In genomic region chr17:3828151-3828851, GRCh38 we compare ENCODE assay signal across 12 cellular contexts. TPM values are rescaled to one million over a fixed set of nuclear protein-coding genes. Genes with fewer than 3 reads are reported as not detected.
DNase-seq lines count a peak whose midpoint lies in the region; ATAC-seq and TF ChIP-seq lines count a peak whose summit lies in the region.
"Had no signal": no experiment of that assay in that cellular context is flagged by ENCODE, and none has a peak within 500 bp of the region (broad histone marks: within the 10 kb centered on the region; RNA-seq: fewer than 3 reads in every experiment).

No MANE protein-coding gene starts in this region.

- 59% methylated on average over 6 of the region's 7 CpGs for WGBS in mesenchymal stem cell
- WGBS in thyroid gland, 2 donors = 24 to 35% methylated on average over 7 of the region's 7 CpGs

- peaks cover 25% of the 10 kb centered on the region for H3K79me1 ChIP-seq in mesenchymal stem cell (replicated peaks; ENCODE audit: low read length, poor library complexity, severe bottlenecking)

- no peak overlapping the region for H2AK5ac ChIP-seq in mesenchymal stem cell (ENCODE audit: low read length, severe bottlenecking)

- H3K4me3 ChIP-seq in dorsolateral prefrontal cortex (no peak overlapping the region), mesenchymal stem cell (ENCODE audit: insufficient read depth in 1 of 2, low read depth in 1 of 2, low read length in 2 of 2) (no peak overlapping the region), thyroid gland (replicated peaks in 1 of 3) (no peak overlapping the region)
- H3K4me3 ChIP-seq: neural progenitor cell had no signal

- H4K8ac ChIP-seq in mesenchymal stem cell (ENCODE audit: low read length) = no peak overlapping the region

- peak overlapping the region; percentile 8 for H3K4me2 ChIP-seq in mesenchymal stem cell (ENCODE audit: low read length, poor library complexity, severe bottlenecking)
- H3K4me2 ChIP-seq: neural progenitor cell had no signal

- no peak overlapping the region for H4K91ac ChIP-seq in mesenchymal stem cell (ENCODE audit: low read length)

- no peak overlapping the region for H3K4me3 Mint-ChIP-seq in activated naive CD4-positive, alpha-beta T cell treated with anti-CD3 and anti-CD28 coated beads, Interleukin-2, amount 10 ng/mL, durations not matched to agents 7 days and 5 days
- H3K4me3 Mint-ChIP-seq in activated naive CD4-positive, alpha-beta T cell treated with anti-CD3 and anti-CD28 coated beads for 36 hours = no peak overlapping the region
- H3K4me3 Mint-ChIP-seq: activated naive CD8-positive, alpha-beta T cell; neural progenitor cell had no signal

- H3K18ac ChIP-seq in mesenchymal stem cell (ENCODE audit: low read depth in 1 of 2, low read length in 2 of 2) = peak overlapping the region in 1 of 2 experiments; percentile 43

- H2BK120ac ChIP-seq in mesenchymal stem cell (ENCODE audit: low read depth, low read length) = no peak overlapping the region

- H2BK5ac ChIP-seq in mesenchymal stem cell (ENCODE audit: low read depth, low read length, poor library complexity, severe bottlenecking) = no peak overlapping the region

- H3K27me3 Mint-ChIP-seq in activated naive CD4-positive, alpha-beta T cell treated with anti-CD3 and anti-CD28 coated beads, Interleukin-2, amount 10 ng/mL, durations not matched to agents 7 days and 5 days = no peaks in the 10 kb centered on the region
- no peaks in the 10 kb centered on the region for H3K27me3 Mint-ChIP-seq in activated naive CD4-positive, alpha-beta T cell treated with anti-CD3 and anti-CD28 coated beads for 36 hours (ENCODE audit: low read depth)
- H3K27me3 Mint-ChIP-seq: activated naive CD8-positive, alpha-beta T cell had no signal

- ATAC-seq in HG03095 (IDR thresholded peaks at IDR 0.05; ENCODE audit: unreplicated experiment) = no peak
- ATAC-seq in GM21381 (IDR thresholded peaks at IDR 0.05; ENCODE audit: unreplicated experiment) = no peak
- no peak for ATAC-seq in HG02610 (IDR thresholded peaks at IDR 0.05; ENCODE audit: unreplicated experiment)

- no peak overlapping the region for H3K14ac ChIP-seq in mesenchymal stem cell (ENCODE audit: low read length in 2 of 2)

- no peak overlapping the region for H2BK15ac ChIP-seq in mesenchymal stem cell (ENCODE audit: low read depth, poor library complexity, severe bottlenecking)

- CTCF ChIA-PET in activated naive CD4-positive, alpha-beta T cell treated with anti-CD3 and anti-CD28 coated beads, Interleukin-2, amount 10 ng/mL, durations not matched to agents 7 days and 5 days (lab: Charles Lee) = interaction anchor here (0.8 to 10.9 kb wide), 16 partner anchors 10 to 151 kb away, joined by 3 to 374 read pairs (median 7); partner anchors contain the start of gene NCBP3
- CTCF ChIA-PET in activated naive CD4-positive, alpha-beta T cell treated with anti-CD3 and anti-CD28 coated beads for 36 hours (lab: Charles Lee) = interaction anchor here (0.9 to 9.8 kb wide), 14 partner anchors 10 to 192 kb away, joined by 3 to 205 read pairs (median 4); partner anchors contain the start of genes CTNS, HASPIN, ITGAE and NCBP3

- peaks cover 2% of the 10 kb centered on the region for H3K4me1 Mint-ChIP-seq in activated naive CD4-positive, alpha-beta T cell treated with anti-CD3 and anti-CD28 coated beads, Interleukin-2, amount 10 ng/mL, durations not matched to agents 7 days and 5 days
- H3K4me1 Mint-ChIP-seq in activated naive CD4-positive, alpha-beta T cell treated with anti-CD3 and anti-CD28 coated beads for 36 hours (ENCODE audit: low read depth) = peaks cover 2% of the 10 kb centered on the region
- H3K4me1 Mint-ChIP-seq: neural progenitor cell had no signal

- no peaks in the 10 kb centered on the region for H3K9me3 Mint-ChIP-seq in activated naive CD4-positive, alpha-beta T cell treated with anti-CD3 and anti-CD28 coated beads, Interleukin-2, amount 10 ng/mL, durations not matched to agents 7 days and 5 days
- H3K9me3 Mint-ChIP-seq in activated naive CD4-positive, alpha-beta T cell treated with anti-CD3 and anti-CD28 coated beads for 36 hours = no peaks in the 10 kb centered on the region
- H3K9me3 Mint-ChIP-seq: neural progenitor cell had no signal

- H2BK12ac ChIP-seq in mesenchymal stem cell (ENCODE audit: low read length in 2 of 2) = peak overlapping the region in 1 of 2 experiments; percentile 19

- peak overlapping the region in 47 of 59 donors; percentile 1 to 72 (median 47) for H3K27ac ChIP-seq in dorsolateral prefrontal cortex
- no peak overlapping the region for H3K27ac ChIP-seq in mesenchymal stem cell (ENCODE audit: low read length, poor library complexity, severe bottlenecking)
- peak overlapping the region; percentile 33 to 66 (median 55) for H3K27ac ChIP-seq in thyroid gland
- H3K27ac ChIP-seq: neural progenitor cell had no signal

- no peaks in the 10 kb centered on the region for H3K27me3 ChIP-seq in dorsolateral prefrontal cortex
- no peaks in the 10 kb centered on the region for H3K27me3 ChIP-seq in mesenchymal stem cell (ENCODE audit: control insufficient read depth in 1 of 2, insufficient read depth in 1 of 2, low read length in 2 of 2)
- H3K27me3 ChIP-seq in thyroid gland = no peaks in the 10 kb centered on the region
- H3K27me3 ChIP-seq: neural progenitor cell had no signal

- H3K4ac ChIP-seq in mesenchymal stem cell (ENCODE audit: low read depth in 1 of 2, low read length in 2 of 2) = no peak overlapping the region

- peak; percentile 8 for DNase-seq in activated naive CD4-positive, alpha-beta T cell treated with anti-CD3 and anti-CD28 coated beads, Interleukin-2, amount 10 ng/mL, durations not matched to agents 7 days and 5 days
- DNase-seq in activated naive CD4-positive, alpha-beta T cell treated with anti-CD3 and anti-CD28 coated beads for 36 hours = no peak
- DNase-seq in dorsolateral prefrontal cortex (no peak), mesenchymal stem cell (peak; percentile 68), thyroid gland (peak; percentile 60 to 70)
- DNase-seq: activated CD8-positive, alpha-beta memory T cell treated with anti-CD3 and anti-CD28 coated beads for 24 hours; T1000 had no signal

- H3K4me1 ChIP-seq in mesenchymal stem cell (ENCODE audit: control insufficient read depth, insufficient read depth, low read depth, low read length) = peaks cover 2% of the 10 kb centered on the region
- H3K4me1 ChIP-seq in thyroid gland = peaks cover 13% of the 10 kb centered on the region in 2 donors
- H3K4me1 ChIP-seq: neural progenitor cell had no signal

- H2AFZ ChIP-seq in mesenchymal stem cell (ENCODE audit: low read depth, low read length) = no peak overlapping the region
- H2AFZ ChIP-seq: neural progenitor cell had no signal

- peaks cover 28% of the 10 kb centered on the region for H3K36me3 Mint-ChIP-seq in activated naive CD4-positive, alpha-beta T cell treated with anti-CD3 and anti-CD28 coated beads, Interleukin-2, amount 10 ng/mL, durations not matched to agents 7 days and 5 days
- H3K36me3 Mint-ChIP-seq in activated naive CD4-positive, alpha-beta T cell treated with anti-CD3 and anti-CD28 coated beads for 36 hours (ENCODE audit: low read depth) = peaks cover 8% of the 10 kb centered on the region

- H3K9ac ChIP-seq in mesenchymal stem cell (ENCODE audit: low read length) = no peak overlapping the region
- H3K9ac ChIP-seq: neural progenitor cell had no signal

- no peak overlapping the region for H3K23ac ChIP-seq in mesenchymal stem cell (ENCODE audit: low read length in 2 of 2)

- no peak overlapping the region for H3K27ac Mint-ChIP-seq in activated naive CD4-positive, alpha-beta T cell treated with anti-CD3 and anti-CD28 coated beads, Interleukin-2, amount 10 ng/mL, durations not matched to agents 7 days and 5 days
- no peak overlapping the region for H3K27ac Mint-ChIP-seq in activated naive CD4-positive, alpha-beta T cell treated with anti-CD3 and anti-CD28 coated beads for 36 hours
- H3K27ac Mint-ChIP-seq: neural progenitor cell had no signal

- TF ChIP-seq POLR2A in thyroid gland (IDR thresholded peaks at IDR 0.05) = no peak

- peaks cover 32 to 66% of the 10 kb centered on the region in 2 experiments for H3K36me3 ChIP-seq in mesenchymal stem cell (ENCODE audit: control insufficient read depth in 1 of 2, insufficient read depth in 2 of 2, low read depth in 1 of 2, low read length in 2 of 2)
- peaks cover 25 to 29% of the 10 kb centered on the region in 2 donors for H3K36me3 ChIP-seq in thyroid gland

- intact Hi-C loops in activated naive CD4-positive, alpha-beta T cell treated with anti-CD3 and anti-CD28 coated beads for 36 hours (cut with micrococcal nuclease) = loop anchor here (5.0 kb wide), 1 partner anchor 781 kb away; no protein-coding TSS in a partner anchor
- intact Hi-C loops in dorsolateral prefrontal cortex (cut with DNase I) (loop anchor here (1.0 to 5.0 kb wide), 2 partner anchors 91 kb away; no protein-coding TSS in a partner anchor), thyroid gland (cut with DNase I) (no loop called here)

- TF ChIP-seq CTCF in dorsolateral prefrontal cortex (IDR thresholded peaks at IDR 0.05 in 54 of 56, conservative IDR thresholded peaks at IDR 0.05 in 2 of 56; ENCODE audit: low read depth in 1 of 56, partially characterized antibody in 56 of 56) (no peak), thyroid gland (IDR thresholded peaks at IDR 0.05) (no peak)

- no peaks in the 10 kb centered on the region for H3K9me3 ChIP-seq in mesenchymal stem cell (ENCODE audit: control insufficient read depth, low read length)
- H3K9me3 ChIP-seq in thyroid gland = no peaks in the 10 kb centered on the region

RNA-seq across cellular contexts. Expression of gene NCBP3, which starts 17.7 kb away (rescaled TPM):
- 10 to 100 TPM; 33.9 to 40.4 TPM for total RNA-seq in activated naive CD4-positive, alpha-beta T cell treated with anti-CD3 and anti-CD28 coated beads for 36 hours
- total RNA-seq in dorsolateral prefrontal cortex (10 to 100 TPM; 27.5 to 72.2 (median 39.5) TPM), thyroid gland (100 to 1,000 TPM in 1 of 4 donors, 10 to 100 TPM in 3; 28.4 to 265 (median 36.1) TPM)
- polyA plus RNA-seq in mesenchymal stem cell (2013, experiment 1 of 2) = 20.3 TPM
- polyA plus RNA-seq in mesenchymal stem cell (2013, experiment 2 of 2) = 19.5 TPM

RNA-seq across cellular contexts. Expression of gene ITGAE, which starts 27.3 kb away (rescaled TPM):
- total RNA-seq in activated naive CD4-positive, alpha-beta T cell treated with anti-CD3 and anti-CD28 coated beads for 36 hours = 10 to 100 TPM; 31.7 to 32.4 TPM
- total RNA-seq in dorsolateral prefrontal cortex = 10 to 100 TPM; 11.5 to 27.0 (median 18.3) TPM
- 70.1 TPM for polyA plus RNA-seq in mesenchymal stem cell (2013, experiment 1 of 2)
- 73.2 TPM for polyA plus RNA-seq in mesenchymal stem cell (2013, experiment 2 of 2)
- total RNA-seq in thyroid gland = 10 to 100 TPM in 3 of 4 donors, 1 to 10 TPM in 1; 5.5 to 31.9 (median 19.4) TPM

Comparison
In these comparisons a context has a peak if more than half of its experiments do, and no peak if none do; other contexts are left out.
1. DNase-seq: peak in activated naive CD4-positive, alpha-beta T cell treated with anti-CD3 and anti-CD28 coated beads, Interleukin-2, amount 10 ng/mL, durations not matched to agents 7 days and 5 days (single experiment), mesenchymal stem cell (single experiment) and thyroid gland (2 of 2); none in activated naive CD4-positive, alpha-beta T cell treated with anti-CD3 and anti-CD28 coated beads for 36 hours (single experiment) and dorsolateral prefrontal cortex (0 of 10).